22 cellular contexts compared by ENCODE assay signal in the genomic region with DNA sequence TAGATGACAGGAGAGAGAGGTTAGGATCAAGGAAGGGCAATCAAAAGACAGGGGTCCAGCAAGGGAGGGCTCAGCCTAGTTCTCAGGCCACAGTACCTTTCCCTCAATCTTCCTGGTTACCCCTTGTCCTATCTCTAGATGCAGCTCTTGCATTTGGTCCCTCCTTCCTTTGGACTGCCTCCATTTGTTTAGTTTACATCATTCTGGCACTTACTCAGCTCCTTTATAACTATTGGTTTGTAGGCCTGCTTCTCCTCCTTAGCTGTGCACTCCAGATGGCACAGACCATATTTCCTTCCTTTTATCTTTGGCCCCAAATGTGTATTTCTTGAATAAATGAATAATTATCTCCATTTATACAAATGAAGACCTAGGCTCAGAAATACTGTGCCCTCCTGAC.
"Had no signal": no experiment of that assay in that cellular context is flagged by ENCODE, and none has a peak within 500 bp of the region (broad histone marks: within the 10 kb centered on the region; RNA-seq: fewer than 3 reads in every experiment).

No MANE protein-coding gene starts in this region.

- H3K27me3 ChIP-seq: cardiac muscle cell, heart right ventricle, left lung, sigmoid colon, upper lobe of left lung had no signal

- H3K4me3 ChIP-seq: cardiac muscle cell, heart right ventricle, left lung, lung, sigmoid colon, thoracic aorta, upper lobe of left lung had no signal

- H3K27ac Mint-ChIP-seq: activated B cell treated with CpG ODN at 0.5 μM for 24 hours; activated CD4-positive, alpha-beta T cell treated with anti-CD3 and anti-CD28 coated beads for 36 hours; naive thymus-derived CD4-positive, alpha-beta T cell; T-helper 17 cell had no signal

- H3K36me3 Mint-ChIP-seq: naive thymus-derived CD4-positive, alpha-beta T cell had no signal

- H3K4me3 Mint-ChIP-seq: activated B cell treated with CpG ODN at 0.5 μM for 24 hours; activated CD4-positive, alpha-beta T cell treated with anti-CD3 and anti-CD28 coated beads for 36 hours; naive thymus-derived CD4-positive, alpha-beta T cell; neural crest cell; T-helper 17 cell had no signal

- H3K4me1 ChIP-seq: left lung, upper lobe of left lung had no signal

- DNase-seq: activated B cell treated with CpG ODN at 0.5 μM for 24 hours; activated CD4-positive, alpha-beta T cell treated with anti-CD3 and anti-CD28 coated beads for 36 hours; activated CD4-positive, alpha-beta T cell treated with anti-CD3 and anti-CD28 coated beads, Interleukin-2, amount 50 U/mL, for 4 hours; activated naive CD4-positive, alpha-beta T cell treated with Interleukin-2 at 50 U/mL for 16 hours; activated T-cell treated with anti-CD3 and anti-CD28 coated beads, Interleukin-2, amount 50 U/mL, for 48 hours; amygdala; cortex of kidney; heart right ventricle; left lung; naive thymus-derived CD4-positive, alpha-beta T cell; occipital lobe; retina; sigmoid colon; stimulated activated CD4-positive, alpha-beta T cell treated with anti-CD3 and anti-CD28 coated beads, Interleukin-4, amount 100 ng/mL, for 1 hour; stimulated activated naive CD4-positive, alpha-beta T cell; SW 1271; T-helper 17 cell; upper lobe of left lung had no signal

- H3K27ac ChIP-seq: cardiac muscle cell, heart right ventricle, left lung, sigmoid colon, thoracic aorta, upper lobe of left lung had no signal

- H3K9me3 ChIP-seq: sigmoid colon, thoracic aorta, upper lobe of left lung had no signal

- H3K4me1 Mint-ChIP-seq: activated B cell treated with CpG ODN at 0.5 μM for 24 hours; activated CD4-positive, alpha-beta T cell treated with anti-CD3 and anti-CD28 coated beads for 36 hours; naive thymus-derived CD4-positive, alpha-beta T cell; neural crest cell had no signal

- H3K36me3 ChIP-seq: cardiac muscle cell, heart right ventricle, left lung, sigmoid colon, thoracic aorta, upper lobe of left lung had no signal

- H3K9me3 Mint-ChIP-seq: activated B cell treated with CpG ODN at 0.5 μM for 24 hours, neural crest cell had no signal
